In the genomic region with DNA sequence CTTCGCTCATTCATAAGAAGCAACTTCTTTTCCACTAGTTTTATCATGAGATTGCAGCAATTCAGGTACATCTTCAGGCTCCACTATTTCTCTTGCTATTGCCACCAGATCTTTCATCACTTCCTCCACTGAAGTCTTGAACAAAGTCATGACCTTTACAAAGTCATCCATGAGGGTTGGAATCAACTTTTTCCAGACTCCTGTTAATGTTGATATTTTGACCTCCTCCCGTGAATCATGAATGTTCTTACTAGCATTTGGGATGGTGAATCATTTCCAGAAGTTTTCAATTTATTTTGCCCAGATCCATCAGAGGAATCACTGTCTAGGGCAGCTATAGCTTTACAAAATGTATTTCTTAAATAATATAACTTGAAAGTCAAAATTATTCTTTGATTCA, we compare ENCODE assay signal across 16 cellular contexts. TPM values are rescaled to one million over a fixed set of nuclear protein-coding genes. Genes with fewer than 3 reads are reported as not detected.
DNase-seq lines count a peak whose midpoint lies in the region; ATAC-seq and TF ChIP-seq lines count a peak whose summit lies in the region.
"Had no signal": no experiment of that assay in that cellular context is flagged by ENCODE, and none has a peak within 500 bp of the region (broad histone marks: within the 10 kb centered on the region; RNA-seq: fewer than 3 reads in every experiment).

No MANE protein-coding gene starts in this region.

- H3K27me3 Mint-ChIP-seq in activated CD4-positive, alpha-beta T cell treated with anti-CD3 and anti-CD28 coated beads, Interleukin-2, amount 10 ng/mL, durations not matched to agents 24 days and 14 days: no peaks in the 10 kb centered on the region
- no peaks in the 10 kb centered on the region for H3K27me3 Mint-ChIP-seq in activated naive CD8-positive, alpha-beta T cell treated with anti-CD3 and anti-CD28 coated beads, Interleukin-2, amount 10 ng/mL, durations not matched to agents 7 days and 5 days
- H3K27me3 Mint-ChIP-seq in neural progenitor cell (ENCODE audit: insufficient read depth, low read depth): no peaks in the 10 kb centered on the region

- peak overlapping the region; percentile 96 for H3K4me3 Mint-ChIP-seq in activated CD4-positive, alpha-beta T cell treated with anti-CD3 and anti-CD28 coated beads, Interleukin-2, amount 10 ng/mL, durations not matched to agents 24 days and 14 days
- H3K4me3 Mint-ChIP-seq in activated naive CD8-positive, alpha-beta T cell treated with anti-CD3 and anti-CD28 coated beads, Interleukin-2, amount 10 ng/mL, durations not matched to agents 7 days and 5 days: peak overlapping the region; percentile 99
- H3K4me3 Mint-ChIP-seq in neural progenitor cell: peak overlapping the region; percentile 96

- H3K4me1 ChIP-seq in KMS-11 (ENCODE audit: low read depth, poor library complexity, severe bottlenecking) (peaks cover 18% of the 10 kb centered on the region), neural progenitor cell (peaks cover 19% of the 10 kb centered on the region)

- H3K27me3 ChIP-seq in KMS-11 (ENCODE audit: insufficient read depth, low read depth): no peaks in the 10 kb centered on the region
- H3K27me3 ChIP-seq in neural progenitor cell: no peaks in the 10 kb centered on the region
- H3K27me3 ChIP-seq: SJSA1 had no signal

- H3K4me3 ChIP-seq in KMS-11 (IDR thresholded peaks at IDR 0.05; ENCODE audit: insufficient read depth, low read depth, low read length): no peak overlapping the region
- peak overlapping the region; percentile 95 for H3K4me3 ChIP-seq in neural progenitor cell

- H4K20me1 ChIP-seq in KMS-11 (ENCODE audit: insufficient read depth): no peaks in the 10 kb centered on the region
- no peaks in the 10 kb centered on the region for H4K20me1 ChIP-seq in neural progenitor cell (ENCODE audit: low read depth)

- no peak for DNase-seq in activated CD4-positive, alpha-beta T cell treated with anti-CD3 and anti-CD28 coated beads, Interleukin-2, amount 10 ng/mL, durations not matched to agents 24 days and 14 days
- no peak for DNase-seq in activated CD4-positive, alpha-beta T cell treated with anti-CD3 and anti-CD28 coated beads for 48 hours
- no peak for DNase-seq in activated naive CD8-positive, alpha-beta T cell treated with anti-CD3 and anti-CD28 coated beads, Interleukin-2, amount 10 ng/mL, durations not matched to agents 7 days and 5 days
- DNase-seq in neural progenitor cell (ENCODE audit: low spot score): no peak
- DNase-seq in effector CD8-positive, alpha-beta T cell (lab: John Stamatoyannopoulos, UW): no peak
- DNase-seq: GDM1; H7; NCI-H524 treated with DMSO at 0.1 percent for 48 hours; stimulated activated CD8-positive, alpha-beta memory T cell treated with anti-CD3 and anti-CD28 coated beads, Interleukin-4, amount 100 ng/mL, for 48 hours had no signal

- peaks cover 2% of the 10 kb centered on the region for H3K36me3 Mint-ChIP-seq in activated CD4-positive, alpha-beta T cell treated with anti-CD3 and anti-CD28 coated beads, Interleukin-2, amount 10 ng/mL, durations not matched to agents 24 days and 14 days (ENCODE audit: low read depth)
- peaks cover 11% of the 10 kb centered on the region for H3K36me3 Mint-ChIP-seq in activated naive CD8-positive, alpha-beta T cell treated with anti-CD3 and anti-CD28 coated beads, Interleukin-2, amount 10 ng/mL, durations not matched to agents 7 days and 5 days
- H3K36me3 Mint-ChIP-seq in neural progenitor cell: no peaks in the 10 kb centered on the region

- H2AFZ ChIP-seq in KMS-11 (ENCODE audit: low read depth) (no peak overlapping the region), neural progenitor cell (replicated peaks) (no peak overlapping the region)

- H3K36me3 ChIP-seq in KMS-11 (ENCODE audit: insufficient read depth): no peaks in the 10 kb centered on the region
- H3K36me3 ChIP-seq in neural progenitor cell: no peaks in the 10 kb centered on the region
- H3K36me3 ChIP-seq: esophagus muscularis mucosa, SJSA1 had no signal

- POLR2A ChIA-PET in activated naive CD8-positive, alpha-beta T cell treated with anti-CD3 and anti-CD28 coated beads, Interleukin-2, amount 10 ng/mL, durations not matched to agents 7 days and 5 days (lab: Charles Lee): no interaction called here

- H3K9me3 Mint-ChIP-seq in activated CD4-positive, alpha-beta T cell treated with anti-CD3 and anti-CD28 coated beads, Interleukin-2, amount 10 ng/mL, durations not matched to agents 24 days and 14 days: no peaks in the 10 kb centered on the region
- H3K9me3 Mint-ChIP-seq in activated naive CD8-positive, alpha-beta T cell treated with anti-CD3 and anti-CD28 coated beads, Interleukin-2, amount 10 ng/mL, durations not matched to agents 7 days and 5 days: no peaks in the 10 kb centered on the region
- H3K9me3 Mint-ChIP-seq in neural progenitor cell: no peaks in the 10 kb centered on the region

- intact Hi-C loops in activated CD4-positive, alpha-beta T cell treated with anti-CD3 and anti-CD28 coated beads, Interleukin-2, amount 10 ng/mL, durations not matched to agents 24 days and 14 days (cut with micrococcal nuclease): no loop called here

- no peaks in the 10 kb centered on the region for H3F3A ChIP-seq in neural progenitor cell (ENCODE audit: low read depth)

- no peak overlapping the region for H3K9ac ChIP-seq in KMS-11
- H3K9ac ChIP-seq in neural progenitor cell: peak overlapping the region; percentile 95

- H3K9me3 ChIP-seq in neural progenitor cell (ENCODE audit: low read depth): no peaks in the 10 kb centered on the region
- H3K9me3 ChIP-seq: esophagus muscularis mucosa, SJSA1 had no signal

- H3K4me2 ChIP-seq in KMS-11 (peak overlapping the region; percentile 82), neural progenitor cell (peak overlapping the region; percentile 97)

- ATAC-seq in activated naive CD8-positive, alpha-beta T cell treated with anti-CD3 and anti-CD28 coated beads, Interleukin-2, amount 10 ng/mL, durations not matched to agents 7 days and 5 days (ENCODE audit: low read depth): no peak
- ATAC-seq in HG03442 (IDR thresholded peaks at IDR 0.05; ENCODE audit: unreplicated experiment): no peak
- ATAC-seq in GM18519 (IDR thresholded peaks at IDR 0.05; ENCODE audit: low FRiP score, unreplicated experiment): no peak

- peaks cover 47% of the 10 kb centered on the region for H3K4me1 Mint-ChIP-seq in activated CD4-positive, alpha-beta T cell treated with anti-CD3 and anti-CD28 coated beads, Interleukin-2, amount 10 ng/mL, durations not matched to agents 24 days and 14 days
- peaks cover 32% of the 10 kb centered on the region for H3K4me1 Mint-ChIP-seq in activated naive CD8-positive, alpha-beta T cell treated with anti-CD3 and anti-CD28 coated beads, Interleukin-2, amount 10 ng/mL, durations not matched to agents 7 days and 5 days
- H3K4me1 Mint-ChIP-seq in neural progenitor cell: peaks cover 23% of the 10 kb centered on the region

- peaks cover 37% of the 10 kb centered on the region for H3K79me2 ChIP-seq in KMS-11 (ENCODE audit: insufficient read depth, low read depth)
- H3K79me2 ChIP-seq in neural progenitor cell (ENCODE audit: low read depth): peaks cover 95% of the 10 kb centered on the region

- no peak overlapping the region for H3K27ac Mint-ChIP-seq in activated CD4-positive, alpha-beta T cell treated with anti-CD3 and anti-CD28 coated beads, Interleukin-2, amount 10 ng/mL, durations not matched to agents 24 days and 14 days
- H3K27ac Mint-ChIP-seq in activated naive CD8-positive, alpha-beta T cell treated with anti-CD3 and anti-CD28 coated beads, Interleukin-2, amount 10 ng/mL, durations not matched to agents 7 days and 5 days: peak overlapping the region; percentile 68
- no peak overlapping the region for H3K27ac Mint-ChIP-seq in neural progenitor cell

- H3K27ac ChIP-seq in KMS-11: no peak overlapping the region
- no peak overlapping the region for H3K27ac ChIP-seq in neural progenitor cell
- H3K27ac ChIP-seq: esophagus muscularis mucosa, SJSA1 had no signal

- no peak for TF ChIP-seq CTCF in KMS-11 (conservative IDR thresholded peaks at IDR 0.05; ENCODE audit: low read depth, low read length)
- no peak for TF ChIP-seq CTCF in neural progenitor cell (IDR thresholded peaks at IDR 0.05)

RNA-seq across cellular contexts. Expression of a gene that starts 1.5 kb away (rescaled TPM):
- 16.4 and 18.6 TPM in 2 replicates for total RNA-seq in activated CD4-positive, alpha-beta T cell treated with anti-CD3 and anti-CD28 coated beads, Interleukin-2, amount 10 ng/mL, durations not matched to agents 24 days and 14 days
- 10 to 100 TPM; 14.4 to 14.5 TPM for total RNA-seq in activated naive CD8-positive, alpha-beta T cell treated with anti-CD3 and anti-CD28 coated beads, Interleukin-2, amount 10 ng/mL, durations not matched to agents 7 days and 5 days
- total RNA-seq in neural progenitor cell (ENCODE audit: low replicate concordance): 31.1 and 48.8 TPM in 2 replicates

RNA-seq across cellular contexts. Expression of a gene that starts 1.6 kb away (rescaled TPM):
- 12.4 and 13.1 TPM in 2 replicates for total RNA-seq in activated CD4-positive, alpha-beta T cell treated with anti-CD3 and anti-CD28 coated beads, Interleukin-2, amount 10 ng/mL, durations not matched to agents 24 days and 14 days
- total RNA-seq in activated naive CD8-positive, alpha-beta T cell treated with anti-CD3 and anti-CD28 coated beads, Interleukin-2, amount 10 ng/mL, durations not matched to agents 7 days and 5 days: 10 to 100 TPM; 13.2 to 14.6 TPM
- 14.4 and 23.9 TPM in 2 replicates for total RNA-seq in neural progenitor cell (ENCODE audit: low replicate concordance)

RNA-seq across cellular contexts. Expression of a gene that starts 35.0 kb away (rescaled TPM):
- not detected in 2 replicates for total RNA-seq in activated CD4-positive, alpha-beta T cell treated with anti-CD3 and anti-CD28 coated beads, Interleukin-2, amount 10 ng/mL, durations not matched to agents 24 days and 14 days
- not detected for total RNA-seq in activated naive CD8-positive, alpha-beta T cell treated with anti-CD3 and anti-CD28 coated beads, Interleukin-2, amount 10 ng/mL, durations not matched to agents 7 days and 5 days
- not detected in 2 replicates for total RNA-seq in neural progenitor cell (ENCODE audit: low replicate concordance)
- total RNA-seq: cardiac septum, esophagus muscularis mucosa, H7, M059J, SJSA1 had no signal
